Comparison of ENCODE assay signal across 8 cellular contexts in the genomic region with DNA sequence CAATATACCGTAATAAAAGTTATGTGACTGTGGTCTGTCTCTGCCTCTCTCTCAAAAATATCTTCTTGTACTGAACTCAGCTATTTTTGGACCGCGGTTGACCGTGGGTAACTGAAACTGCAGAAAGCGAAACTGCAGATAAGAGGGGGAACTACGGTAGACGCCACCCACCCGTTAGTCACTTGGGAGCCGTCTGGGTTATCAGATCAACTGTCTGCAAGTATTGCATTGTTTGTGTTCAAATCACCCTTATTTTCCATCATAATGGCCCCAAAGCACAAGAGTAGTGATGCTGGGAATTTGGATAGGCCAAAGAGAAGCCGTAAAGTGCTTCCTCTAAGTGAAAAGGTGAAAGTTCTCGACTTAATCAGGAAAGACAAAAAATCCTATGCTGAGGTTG. TPM values are rescaled to one million over a fixed set of nuclear protein-coding genes. Genes with fewer than 3 reads are reported as not detected.
A peak's percentile ranks its signal among the peaks of the same experiment; 100 is the strongest.
DNase-seq lines count a peak whose midpoint lies in the region; ATAC-seq and TF ChIP-seq lines count a peak whose summit lies in the region.
"Not testable (repeated sequence)": the region's sequence is repeated elsewhere in the genome, so short reads cannot be mapped to it uniquely, and the experiment has no call there.

No MANE protein-coding gene starts in this region.

- CTCF ChIA-PET in mammary epithelial cell (lab: Charles Lee; ENCODE audit: low non-redundant PET), result not testable (repeated sequence)

- TF ChIP-seq CTCF in mammary epithelial cell (conservative IDR thresholded peaks at IDR 0.05 in 1 of 2, IDR thresholded peaks at IDR 0.05 in 1 of 2; ENCODE audit: extremely low read depth in 1 of 2, insufficient read depth in 1 of 2, low read depth in 1 of 2, low read length in 2 of 2), result not testable (repeated sequence)

- H4K20me1 ChIP-seq in mammary epithelial cell (ENCODE audit: insufficient read depth, low read length), result not testable (repeated sequence)

- intact Hi-C loops in mammary epithelial cell (cut with micrococcal nuclease), result not testable (repeated sequence)

- H3K9me3 ChIP-seq in mammary epithelial cell (replicated peaks; ENCODE audit: insufficient read depth, low read length), result not testable (repeated sequence)

- WGBS in mammary epithelial cell (ENCODE audit: low coverage, missing lambda C conversion rate), result 65% methylated on average over 10 of the region's 11 CpGs

- H3K36me3 ChIP-seq in mammary epithelial cell (ENCODE audit: insufficient read depth, low read length), result not testable (repeated sequence)

- not testable (repeated sequence) for H3K4me1 ChIP-seq in mammary epithelial cell (ENCODE audit: insufficient read depth, low read length)

- not testable (repeated sequence) for H3K27me3 ChIP-seq in mammary epithelial cell (ENCODE audit: insufficient read depth, low read length)

- H3K79me2 ChIP-seq in mammary epithelial cell (ENCODE audit: insufficient read depth, low read length), result not testable (repeated sequence)

- not testable (repeated sequence) for H3K27ac ChIP-seq in mammary epithelial cell (ENCODE audit: insufficient read depth, low read depth, low read length)

- dilution Hi-C loops in mammary epithelial cell (cut with HindIII; ENCODE audit: low sequenced_read_pairs), result not testable (repeated sequence)

- DNase-seq in AG20443 (ENCODE audit: low spot score) (peak; percentile 22), NOMO-1 (lab: John Stamatoyannopoulos, UW; ENCODE audit: unreplicated experiment in 2 of 2) (peak; percentile 81 to 96), kidney tubule cell (ENCODE audit: low spot score) (peak; percentile 64)
- DNase-seq in activated CD4-positive, alpha-beta T cell treated with anti-CD3 and anti-CD28 coated beads, Interleukin-2, amount 50 U/mL, for 24 hours (ENCODE audit: low read depth in 1 of 2, low spot score in 1 of 2), result peak; percentile 54 to 86
- DNase-seq in mammary epithelial cell, result not testable (repeated sequence)
- peak; percentile 58 to 68 for DNase-seq in stimulated activated CD4-positive, alpha-beta T cell treated with anti-CD3 and anti-CD28 coated beads, Interleukin-1b, Interleukin-23, amount 100 ng/mL, for 4 hours (ENCODE audit: low read depth in 2 of 2)

- not testable (repeated sequence) for H3K9ac ChIP-seq in mammary epithelial cell (ENCODE audit: insufficient read depth, low read length)

- not testable (repeated sequence) for H3K4me2 ChIP-seq in mammary epithelial cell (ENCODE audit: insufficient read depth, low read depth, low read length)

- BruUV-seq in mammary epithelial cell (replicated peaks; lab: Mats Ljungman, UMichigan), result not testable (repeated sequence)

- in situ Hi-C loops in mammary epithelial cell (cut with MboI; ENCODE audit: low sequenced_read_pairs in 2 of 2), result not testable (repeated sequence)

- peak overlapping the region; percentile 26 for H2AFZ ChIP-seq in mammary epithelial cell (ENCODE audit: low read depth, low read length)

- not testable (repeated sequence) for H3K4me3 ChIP-seq in mammary epithelial cell (replicated peaks in 1 of 3; ENCODE audit: insufficient read depth in 1 of 3, low read depth in 2 of 3, low read length in 3 of 3)

- ATAC-seq in GM19043 (IDR thresholded peaks at IDR 0.05; ENCODE audit: low read depth, unreplicated experiment), result peak; percentile 87
- ATAC-seq in HG02970 (IDR thresholded peaks at IDR 0.05; ENCODE audit: low FRiP score, unreplicated experiment), result peak; percentile 71

RNA-seq across cellular contexts. Expression of gene GTF2I, which starts 7.5 kb away (rescaled TPM):
- 100 to 1,000 TPM; 170 to 184 TPM for total RNA-seq in mammary epithelial cell
- 47.9 TPM for polyA plus RNA-seq in mammary epithelial cell
- 154 TPM for polyA minus RNA-seq in mammary epithelial cell
